1 cellular context compared by ENCODE assay signal in the genomic region with DNA sequence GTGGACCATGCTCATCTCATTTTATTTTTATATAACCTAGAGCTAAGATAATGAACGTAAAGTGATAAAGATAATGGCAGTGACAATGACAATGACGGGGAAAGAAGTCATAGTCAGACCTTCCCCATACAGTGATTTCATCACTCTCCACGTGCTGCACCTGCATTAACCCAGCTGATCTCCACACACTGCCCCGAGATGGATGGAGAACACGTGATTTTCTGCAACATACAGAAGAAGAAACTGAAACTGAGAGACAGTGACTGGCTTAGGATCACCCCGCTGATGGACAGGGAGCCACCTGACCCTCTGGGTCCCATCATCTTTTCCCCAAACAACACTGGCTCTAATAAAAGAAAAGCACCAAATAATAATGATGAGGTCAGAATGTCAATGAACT.
TF ChIP-seq lines count a peak whose summit lies in the region.

No MANE protein-coding gene starts in this region.

TF ChIP-seq in HepG2, 621 proteins besides CTCF, POLR2A, EP300 and RAD21:
- TF ChIP-seq, protein P1, sequence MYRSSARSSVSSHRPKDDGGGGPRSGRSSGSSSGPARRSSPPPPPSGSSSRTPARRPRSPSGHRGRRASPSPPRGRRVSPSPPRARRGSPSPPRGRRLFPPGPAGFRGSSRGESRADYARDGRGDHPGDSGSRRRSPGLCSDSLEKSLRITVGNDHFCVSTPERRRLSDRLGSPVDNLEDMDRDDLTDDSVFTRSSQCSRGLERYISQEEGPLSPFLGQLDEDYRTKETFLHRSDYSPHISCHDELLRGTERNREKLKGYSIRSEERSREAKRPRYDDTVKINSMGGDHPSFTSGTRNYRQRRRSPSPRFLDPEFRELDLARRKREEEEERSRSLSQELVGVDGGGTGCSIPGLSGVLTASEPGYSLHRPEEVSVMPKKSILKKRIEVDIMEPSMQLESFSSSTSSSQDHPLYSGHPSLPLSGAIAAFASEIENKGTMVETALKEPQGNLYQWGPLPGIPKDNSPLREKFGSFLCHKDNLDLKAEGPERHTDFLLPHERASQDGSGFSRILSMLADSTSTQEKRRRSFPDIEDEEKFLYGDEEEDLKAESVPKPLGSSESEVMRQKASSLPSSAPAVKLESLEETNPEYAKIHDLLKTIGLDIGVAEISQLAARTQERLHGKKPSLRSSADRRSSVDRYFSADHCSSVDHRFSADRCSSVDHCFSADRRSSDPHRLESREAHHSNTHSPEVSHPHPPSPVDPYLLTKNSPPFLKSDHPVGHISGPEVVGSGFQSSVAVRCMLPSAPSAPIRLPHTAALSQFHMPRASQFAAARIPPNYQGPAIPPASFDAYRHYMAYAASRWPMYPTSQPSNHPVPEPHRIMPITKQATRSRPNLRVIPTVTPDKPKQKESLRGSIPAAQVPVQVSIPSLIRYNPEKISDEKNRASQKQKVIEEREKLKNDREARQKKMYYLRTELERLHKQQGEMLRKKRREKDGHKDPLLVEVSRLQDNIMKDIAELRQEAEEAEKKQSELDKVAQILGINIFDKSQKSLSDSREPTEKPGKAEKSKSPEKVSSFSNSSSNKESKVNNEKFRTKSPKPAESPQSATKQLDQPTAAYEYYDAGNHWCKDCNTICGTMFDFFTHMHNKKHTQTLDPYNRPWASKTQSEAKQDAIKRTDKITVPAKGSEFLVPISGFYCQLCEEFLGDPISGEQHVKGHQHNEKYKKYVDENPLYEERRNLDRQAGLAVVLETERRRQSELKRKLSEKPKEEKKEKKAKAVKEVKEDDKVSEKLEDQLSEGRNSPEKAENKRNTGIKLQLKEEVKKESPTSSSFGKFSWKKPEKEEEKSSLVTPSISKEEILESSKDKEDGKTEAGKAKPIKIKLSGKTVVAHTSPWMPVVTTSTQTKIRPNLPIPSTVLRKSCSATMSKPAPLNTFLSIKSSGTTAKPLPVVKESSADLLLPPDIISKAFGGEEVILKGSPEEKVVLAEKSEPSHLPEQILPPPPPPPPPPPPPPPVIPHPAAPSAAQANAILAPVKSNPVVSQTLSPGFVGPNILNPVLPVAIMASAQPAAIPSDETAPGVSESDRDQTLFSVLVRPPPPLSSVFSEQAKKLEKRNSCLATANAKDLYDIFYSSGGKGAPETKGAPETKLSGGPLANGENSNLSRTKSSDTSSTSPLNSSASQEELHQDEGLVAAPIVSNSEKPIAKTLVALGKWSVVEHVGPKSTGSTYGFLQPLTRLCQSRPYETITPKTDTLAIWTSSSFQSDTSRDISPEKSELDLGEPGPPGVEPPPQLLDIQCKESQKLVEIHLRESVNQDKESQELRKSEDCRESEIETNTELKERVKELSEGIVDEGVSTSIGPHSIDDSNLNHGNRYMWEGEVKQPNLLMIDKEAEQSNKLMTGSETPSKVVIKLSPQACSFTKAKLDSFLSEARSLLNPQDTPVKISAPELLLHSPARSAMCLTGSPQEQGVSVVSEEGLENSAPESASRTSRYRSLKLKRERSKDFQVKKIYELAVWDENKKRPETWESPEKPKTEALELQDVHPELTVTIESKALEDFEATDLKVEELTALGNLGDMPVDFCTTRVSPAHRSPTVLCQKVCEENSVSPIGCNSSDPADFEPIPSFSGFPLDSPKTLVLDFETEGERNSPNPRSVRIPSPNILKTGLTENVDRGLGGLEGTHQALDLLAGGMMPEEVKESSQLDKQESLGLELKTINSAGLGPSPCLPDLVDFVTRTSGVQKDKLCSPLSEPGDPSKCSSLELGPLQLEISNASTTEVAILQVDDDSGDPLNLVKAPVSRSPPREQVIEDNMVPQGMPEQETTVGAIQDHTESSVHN (CRISPR knock-in tag; IDR thresholded peaks at IDR 0.05) = no peak
- TF ChIP-seq, protein P2, sequence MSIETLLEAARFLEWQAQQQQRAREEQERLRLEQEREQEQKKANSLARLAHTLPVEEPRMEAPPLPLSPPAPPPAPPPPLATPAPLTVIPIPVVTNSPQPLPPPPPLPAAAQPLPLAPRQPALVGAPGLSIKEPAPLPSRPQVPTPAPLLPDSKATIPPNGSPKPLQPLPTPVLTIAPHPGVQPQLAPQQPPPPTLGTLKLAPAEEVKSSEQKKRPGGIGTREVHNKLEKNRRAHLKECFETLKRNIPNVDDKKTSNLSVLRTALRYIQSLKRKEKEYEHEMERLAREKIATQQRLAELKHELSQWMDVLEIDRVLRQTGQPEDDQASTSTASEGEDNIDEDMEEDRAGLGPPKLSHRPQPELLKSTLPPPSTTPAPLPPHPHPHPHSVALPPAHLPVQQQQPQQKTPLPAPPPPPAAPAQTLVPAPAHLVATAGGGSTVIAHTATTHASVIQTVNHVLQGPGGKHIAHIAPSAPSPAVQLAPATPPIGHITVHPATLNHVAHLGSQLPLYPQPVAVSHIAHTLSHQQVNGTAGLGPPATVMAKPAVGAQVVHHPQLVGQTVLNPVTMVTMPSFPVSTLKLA (IDR thresholded peaks at IDR 0.05) = peak; percentile 63
TF ChIP-seq in HepG2: peak in this region for 1.
